Comparison of ENCODE assay signal across 1 cellular context in the genomic region with DNA sequence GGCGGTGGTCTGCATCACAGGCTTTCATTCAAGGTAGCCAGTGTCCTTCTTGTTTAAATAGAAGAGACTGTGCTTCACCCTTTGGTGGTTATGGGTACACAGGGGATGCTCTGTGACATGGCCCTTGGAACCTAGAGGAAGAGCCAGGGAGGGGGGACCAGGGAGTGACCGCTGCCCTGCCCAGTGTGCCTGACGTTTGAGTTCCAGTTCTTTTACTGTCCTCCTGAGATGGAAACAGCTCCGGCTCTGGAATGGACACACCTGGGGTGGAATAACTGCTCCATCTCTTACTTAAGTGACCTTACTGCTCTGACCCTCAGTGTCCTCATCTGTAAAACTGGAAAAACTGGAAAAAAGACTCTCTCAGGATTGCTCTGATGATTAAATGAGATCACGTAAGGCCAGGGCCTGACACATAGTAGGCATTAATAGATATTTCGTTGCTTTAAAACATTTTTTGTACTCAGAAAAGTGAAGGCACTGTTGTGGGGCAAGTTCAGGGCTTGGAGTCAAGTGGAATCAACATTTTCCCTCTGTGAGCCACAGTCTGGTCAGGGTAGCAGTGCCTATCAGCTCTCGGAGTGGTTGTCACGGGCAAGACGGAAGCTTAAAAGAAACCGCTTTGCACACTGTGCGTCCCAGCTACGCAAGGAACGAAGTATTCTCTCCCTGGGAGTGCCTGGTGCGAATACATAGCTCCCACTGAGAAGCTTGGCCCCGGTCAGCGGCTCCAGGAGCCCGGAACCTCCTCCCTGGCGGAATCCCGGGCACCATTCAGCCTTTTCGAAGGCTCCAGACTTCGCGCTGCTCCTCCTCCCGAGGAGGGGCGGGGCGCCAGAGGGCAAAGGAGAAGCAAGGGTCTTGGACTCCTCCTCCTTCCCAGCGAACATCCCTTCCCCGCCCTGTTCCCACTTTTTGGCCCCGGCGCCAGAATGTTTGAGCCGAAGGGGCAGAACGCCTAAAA.
TF ChIP-seq lines count a peak whose summit lies in the region.

No MANE protein-coding gene starts in this region.

TF ChIP-seq in K562, 482 proteins besides CTCF, POLR2A, EP300 and RAD21:
- TF ChIP-seq PML (IDR thresholded peaks at IDR 0.05; ENCODE audit: low read length) (no peak), SMC3 (conservative IDR thresholded peaks at IDR 0.05; ENCODE audit: insufficient read depth, low read depth, low read length) (no peak), CBX2 (IDR thresholded peaks at IDR 0.05; ENCODE audit: insufficient read depth, low read length, poor library complexity, severe bottlenecking) (peak; percentile 49), HNRNPLL (IDR thresholded peaks at IDR 0.05; ENCODE audit: low read depth, low read length, poor library complexity, severe bottlenecking) (peak; percentile 23), DACH1 (IDR thresholded peaks at IDR 0.05; ENCODE audit: partially characterized antibody) (no peak), THRAP3 (IDR thresholded peaks at IDR 0.05; ENCODE audit: borderline replicate concordance) (no peak)
- TF ChIP-seq, protein P1, sequence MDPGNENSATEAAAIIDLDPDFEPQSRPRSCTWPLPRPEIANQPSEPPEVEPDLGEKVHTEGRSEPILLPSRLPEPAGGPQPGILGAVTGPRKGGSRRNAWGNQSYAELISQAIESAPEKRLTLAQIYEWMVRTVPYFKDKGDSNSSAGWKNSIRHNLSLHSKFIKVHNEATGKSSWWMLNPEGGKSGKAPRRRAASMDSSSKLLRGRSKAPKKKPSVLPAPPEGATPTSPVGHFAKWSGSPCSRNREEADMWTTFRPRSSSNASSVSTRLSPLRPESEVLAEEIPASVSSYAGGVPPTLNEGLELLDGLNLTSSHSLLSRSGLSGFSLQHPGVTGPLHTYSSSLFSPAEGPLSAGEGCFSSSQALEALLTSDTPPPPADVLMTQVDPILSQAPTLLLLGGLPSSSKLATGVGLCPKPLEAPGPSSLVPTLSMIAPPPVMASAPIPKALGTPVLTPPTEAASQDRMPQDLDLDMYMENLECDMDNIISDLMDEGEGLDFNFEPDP (CRISPR knock-in tag; IDR thresholded peaks at IDR 0.05), result no peak
TF ChIP-seq in K562: peak in this region for 2.
